Comparison of ENCODE assay signal across 1 cellular context in the genomic region with DNA sequence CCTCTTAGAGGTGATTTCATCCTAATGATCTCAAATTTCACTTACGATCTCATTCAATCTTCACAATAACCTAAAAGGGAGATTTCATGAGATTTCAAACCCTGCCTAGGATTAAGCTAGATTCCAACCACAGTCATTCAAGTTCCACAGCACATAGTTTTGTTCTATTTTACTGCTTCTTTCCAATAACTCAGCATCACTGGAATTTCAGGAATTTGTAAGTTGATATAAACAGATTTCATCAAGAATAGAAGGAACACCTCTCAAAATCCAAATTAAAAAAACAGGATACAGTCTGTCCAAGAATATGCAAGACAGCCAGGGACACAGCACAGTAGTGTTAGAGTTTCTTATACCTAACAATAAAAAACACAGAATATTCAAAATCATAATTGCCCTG.
TF ChIP-seq lines count a peak whose summit lies in the region.

No MANE protein-coding gene starts in this region.

TF ChIP-seq in SK-N-SH, 30 proteins besides CTCF, POLR2A, EP300 and RAD21 (continued from another document):
- TF ChIP-seq, protein P1, sequence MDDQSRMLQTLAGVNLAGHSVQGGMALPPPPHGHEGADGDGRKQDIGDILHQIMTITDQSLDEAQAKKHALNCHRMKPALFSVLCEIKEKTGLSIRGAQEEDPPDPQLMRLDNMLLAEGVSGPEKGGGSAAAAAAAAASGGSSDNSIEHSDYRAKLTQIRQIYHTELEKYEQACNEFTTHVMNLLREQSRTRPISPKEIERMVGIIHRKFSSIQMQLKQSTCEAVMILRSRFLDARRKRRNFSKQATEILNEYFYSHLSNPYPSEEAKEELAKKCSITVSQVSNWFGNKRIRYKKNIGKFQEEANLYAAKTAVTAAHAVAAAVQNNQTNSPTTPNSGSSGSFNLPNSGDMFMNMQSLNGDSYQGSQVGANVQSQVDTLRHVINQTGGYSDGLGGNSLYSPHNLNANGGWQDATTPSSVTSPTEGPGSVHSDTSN (IDR thresholded peaks at IDR 0.05): 0 out of 2 replicates have a peak, but pooled peaks have one; percentile 12
- TF ChIP-seq GATA2 (CRISPR knock-in tag; IDR thresholded peaks at IDR 0.05) (no peak), FOSL2 (IDR thresholded peaks at IDR 0.05; ENCODE audit: borderline replicate concordance, low read depth) (no peak; the same call in 1 of the 2 replicates), CHD2 (IDR thresholded peaks at IDR 0.05; ENCODE audit: low read length, partially characterized antibody) (no peak), TAF1 (IDR thresholded peaks at IDR 0.05; ENCODE audit: borderline replicate concordance, low read depth, low read length) (no peak), NRF1 (IDR thresholded peaks at IDR 0.05; ENCODE audit: low read depth, low read length) (no peak), TEAD4 (IDR thresholded peaks at IDR 0.05; ENCODE audit: borderline replicate concordance, insufficient read depth) (peak; percentile 60; the same call in 1 of the 2 replicates)
- TF ChIP-seq, protein P2, sequence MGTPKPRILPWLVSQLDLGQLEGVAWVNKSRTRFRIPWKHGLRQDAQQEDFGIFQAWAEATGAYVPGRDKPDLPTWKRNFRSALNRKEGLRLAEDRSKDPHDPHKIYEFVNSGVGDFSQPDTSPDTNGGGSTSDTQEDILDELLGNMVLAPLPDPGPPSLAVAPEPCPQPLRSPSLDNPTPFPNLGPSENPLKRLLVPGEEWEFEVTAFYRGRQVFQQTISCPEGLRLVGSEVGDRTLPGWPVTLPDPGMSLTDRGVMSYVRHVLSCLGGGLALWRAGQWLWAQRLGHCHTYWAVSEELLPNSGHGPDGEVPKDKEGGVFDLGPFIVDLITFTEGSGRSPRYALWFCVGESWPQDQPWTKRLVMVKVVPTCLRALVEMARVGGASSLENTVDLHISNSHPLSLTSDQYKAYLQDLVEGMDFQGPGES (IDR thresholded peaks at IDR 0.05; ENCODE audit: low read depth, low read length): no peak
